ENCODE assay signal across 8 cellular contexts in the genomic region with DNA sequence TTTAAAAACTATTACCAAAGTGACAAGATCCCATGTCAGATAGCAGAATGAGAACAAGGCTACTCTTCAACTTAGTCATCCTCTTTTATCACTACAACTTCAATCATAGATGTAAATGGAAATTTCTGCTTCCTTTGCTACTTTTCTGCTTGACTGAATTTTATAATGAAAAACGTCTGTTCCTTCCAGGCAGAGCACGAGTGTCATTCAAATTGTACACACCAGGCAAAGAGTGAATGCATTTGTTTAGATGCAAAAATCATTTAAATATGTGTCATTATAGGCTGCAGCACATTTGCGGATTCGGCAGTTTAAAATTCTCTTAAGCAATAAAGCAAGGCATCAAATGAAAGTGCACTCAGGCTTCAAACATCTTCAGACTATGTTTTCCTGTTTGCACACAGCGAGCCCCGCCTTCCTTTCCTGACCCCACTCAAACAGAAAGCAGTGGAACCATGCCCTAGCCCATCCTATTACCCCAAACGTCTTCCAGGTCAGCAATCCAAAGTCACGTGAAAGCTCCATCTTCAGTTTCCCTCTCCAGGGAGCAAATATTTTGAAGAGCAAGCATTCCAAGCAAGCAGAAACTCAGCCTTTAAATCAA.
DNase-seq lines count a peak whose midpoint lies in the region; ATAC-seq and TF ChIP-seq lines count a peak whose summit lies in the region.

No MANE protein-coding gene starts in this region.

- TF ChIP-seq CTCF in WI38 (IDR thresholded peaks at IDR 0.05; ENCODE audit: low read depth, low read length), result no peak
- no peak for TF ChIP-seq CTCF in fibroblast of villous mesenchyme (IDR thresholded peaks at IDR 0.05; ENCODE audit: insufficient read depth, low read depth, low read length)
- no peak for TF ChIP-seq CTCF in smooth muscle cell (IDR thresholded peaks at IDR 0.05; ENCODE audit: borderline replicate concordance, insufficient read depth, poor library complexity, severe bottlenecking)
- TF ChIP-seq CTCF in Calu3 (IDR thresholded peaks at IDR 0.05; ENCODE audit: unreplicated experiment), result no peak

- peak overlapping the region; percentile 35 for H3K4me3 ChIP-seq in WI38 (ENCODE audit: low read depth, low read length)
- H3K4me3 ChIP-seq in fibroblast of villous mesenchyme (ENCODE audit: low read depth, low read length), result peak overlapping the region; percentile 37
- H3K4me3 ChIP-seq in smooth muscle cell, result peak overlapping the region; percentile 10
- H3K4me3 ChIP-seq in aorta (ENCODE audit: low read length in 2 of 2), result no peak overlapping the region

- H3K9me3 ChIP-seq in smooth muscle cell (replicated peaks; ENCODE audit: low read depth) (no peaks in the 10 kb centered on the region), aorta (ENCODE audit: control insufficient read depth, low read length) (peaks cover 2% of the 10 kb centered on the region)

- H3K36me3 ChIP-seq in smooth muscle cell (ENCODE audit: low read depth) (no peaks in the 10 kb centered on the region), aorta (ENCODE audit: control insufficient read depth in 1 of 2, insufficient read depth in 2 of 2, low read length in 1 of 2) (no peaks in the 10 kb centered on the region)

- peaks cover 96% of the 10 kb centered on the region for H3K79me2 ChIP-seq in smooth muscle cell (ENCODE audit: low read depth)

- H2AFZ ChIP-seq in smooth muscle cell (ENCODE audit: low read depth), result no peak overlapping the region

- no peaks in the 10 kb centered on the region for H3K27me3 ChIP-seq in smooth muscle cell (ENCODE audit: low read depth)
- no peaks in the 10 kb centered on the region for H3K27me3 ChIP-seq in aorta (ENCODE audit: control insufficient read depth in 1 of 2, insufficient read depth in 2 of 2, low read length in 1 of 2)

- CTCF ChIA-PET in Calu3 (lab: Charles Lee), result no interaction called here

- peaks cover 85% of the 10 kb centered on the region for H4K20me1 ChIP-seq in smooth muscle cell (ENCODE audit: low read depth)

- H3K4me2 ChIP-seq in smooth muscle cell, result peak overlapping the region; percentile 58

- H3F3A ChIP-seq in smooth muscle cell (ENCODE audit: low read depth), result peaks cover 22% of the 10 kb centered on the region

- DNase-seq in EH (ENCODE audit: low read depth) (peak; percentile 79), fibroblast of villous mesenchyme (ENCODE audit: low read depth) (peak; percentile 90), smooth muscle cell (lab: John Stamatoyannopoulos, UW; ENCODE audit: unreplicated experiment) (no peak), Calu3 (no peak), NCI-H1092 treated with DMSO at 0.1 percent for 48 hours (lab: John Stamatoyannopoulos, UW) (no peak), aorta (no peak)

- no TSS peak for BruUV-seq in Calu3 (replicated peaks; lab: Mats Ljungman, UMichigan)

- 41% methylated on average over 8 of the region's 8 CpGs for WGBS in smooth muscle cell (ENCODE audit: low lambda C conversion rate)
- WGBS in aorta, 2 donors, result 53 to 55% methylated on average over 8 of the region's 8 CpGs

- peaks cover 43% of the 10 kb centered on the region for H3K4me1 Mint-ChIP-seq in Calu3 (ENCODE audit: low read depth, unreplicated experiment)

- H3K9ac ChIP-seq in smooth muscle cell (ENCODE audit: low read depth), result no peak overlapping the region

- no peaks in the 10 kb centered on the region for H3K9me3 Mint-ChIP-seq in Calu3 (ENCODE audit: low read depth, unreplicated experiment)

- no peaks in the 10 kb centered on the region for H3K27me3 Mint-ChIP-seq in Calu3 (ENCODE audit: unreplicated experiment)

- H3K4me3 Mint-ChIP-seq in Calu3 (ENCODE audit: low read depth, unreplicated experiment), result no peak overlapping the region

- peak; percentile 55 for ATAC-seq in HG02623 (IDR thresholded peaks at IDR 0.05; ENCODE audit: unreplicated experiment)
- no peak for ATAC-seq in aorta (ENCODE audit: low FRiP score)

- peaks cover 33% of the 10 kb centered on the region for H3K4me1 ChIP-seq in smooth muscle cell (ENCODE audit: low read depth)
- H3K4me1 ChIP-seq in aorta (ENCODE audit: control insufficient read depth in 1 of 2, insufficient read depth in 2 of 2, low read length in 2 of 2), result peaks cover 0 to 4% of the 10 kb centered on the region in 2 donors

- intact Hi-C loops in Calu3 (cut with micrococcal nuclease; ENCODE audit: unreplicated experiment), result no loop called here
- intact Hi-C loops in aorta (cut with DNase I), result loop anchor here in 1 of 2 donors (10.0 kb wide), 1 partner anchor 84 kb away; no protein-coding TSS in a partner anchor

- no peak overlapping the region for H3K27ac Mint-ChIP-seq in Calu3 (ENCODE audit: unreplicated experiment)

- no peaks in the 10 kb centered on the region for H3K36me3 Mint-ChIP-seq in Calu3 (ENCODE audit: insufficient read depth, unreplicated experiment)

- H3K27ac ChIP-seq in smooth muscle cell (ENCODE audit: low read depth) (peak overlapping the region; percentile 85), aorta (ENCODE audit: low read depth in 1 of 2, low read length in 2 of 2) (no peak overlapping the region)

Comparison
In these comparisons a context has a peak if more than half of its experiments do, and no peak if none do; other contexts are left out.
1. DNase-seq: peak in EH (single experiment) and fibroblast of villous mesenchyme (single experiment); none in smooth muscle cell (single experiment), Calu3 (single experiment), NCI-H1092 treated with DMSO at 0.1 percent for 48 hours (single experiment) and aorta (0 of 2).
2. H3K4me3 ChIP-seq: peak in WI38 (single experiment), fibroblast of villous mesenchyme (single experiment) and smooth muscle cell (single experiment); none in aorta (0 of 2).